In the genomic region with DNA sequence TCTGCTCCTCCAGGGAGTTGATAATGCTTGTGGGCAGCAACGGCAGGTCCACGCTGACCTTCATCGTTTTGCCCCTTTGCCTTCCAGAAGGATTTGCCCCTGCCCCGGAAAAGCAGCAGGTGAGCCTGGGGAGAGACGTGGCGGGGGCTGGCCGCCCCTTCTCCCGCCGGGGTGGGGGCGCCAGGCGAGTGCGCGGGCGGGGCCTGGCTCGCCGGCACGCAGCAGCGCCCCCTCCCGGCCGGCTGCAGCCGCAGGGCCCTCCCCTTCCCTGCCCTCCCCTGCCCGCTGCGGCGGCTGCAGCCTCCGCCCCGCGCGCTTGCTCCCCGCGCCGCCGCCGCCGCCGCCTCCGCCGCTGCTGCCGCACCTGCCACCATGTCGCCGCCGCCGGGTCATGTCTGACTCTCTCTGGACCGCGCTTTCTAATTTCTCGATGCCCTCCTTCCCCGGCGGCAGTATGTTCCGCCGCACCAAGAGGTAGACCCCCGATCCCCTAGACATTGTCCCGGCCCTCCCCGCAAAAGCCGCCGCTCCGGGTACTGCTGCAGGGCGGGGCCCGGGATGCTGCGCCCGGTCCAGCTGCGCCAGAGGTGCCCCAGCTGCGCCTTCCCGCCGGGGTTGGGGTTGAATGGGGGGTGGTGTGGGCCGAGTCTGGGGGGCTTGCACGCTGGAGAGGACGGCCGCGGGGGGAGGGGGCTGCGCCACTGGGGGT, we compare ENCODE assay signal across 8 cellular contexts. TPM values are rescaled to one million over a fixed set of nuclear protein-coding genes. Genes with fewer than 3 reads are reported as not detected.
DNase-seq lines count a peak whose midpoint lies in the region; ATAC-seq and TF ChIP-seq lines count a peak whose summit lies in the region.

Gene MAST1, plus strand, starts transcription at position 334 of the 709 bp plus-strand sequence. Its CDS starts 58 bp downstream, at position 392.

- H2AFZ ChIP-seq in neural cell (ENCODE audit: low read depth, low read length), result peak within 1 kb of the TSS; percentile 73

- no peak for TF ChIP-seq POLR2A in erythroblast (IDR thresholded peaks at IDR 0.05; ENCODE audit: low read length)

- peak; percentile 41 for TF ChIP-seq RAD21 in neural cell (conservative IDR thresholded peaks at IDR 0.05)

- intact Hi-C loops in Right ventricle myocardium inferior (cut with DNase I) (no loop called here), cardiac septum (cut with DNase I) (loop anchor here (5.0 kb wide), 1 partner anchor 36 kb away; the partner anchor contains the start of genes PRDX2 and THSD8)

- no peak for TF ChIP-seq EP300 in neural cell (conservative IDR thresholded peaks at IDR 0.05; ENCODE audit: poor library complexity, severe bottlenecking)

- H3K4me3 ChIP-seq in neural cell (ENCODE audit: low read length), result peak within 1 kb of the TSS; percentile 92

- peaks cover 6% of the 10 kb centered on the region for H4K20me1 ChIP-seq in neural cell (ENCODE audit: insufficient read depth)

- peaks cover 33% of the 10 kb centered on the region for H3K79me2 ChIP-seq in neural cell (replicated peaks; ENCODE audit: insufficient read depth, low read length)

- peak; percentile 85 for TF ChIP-seq CTCF in neural cell (IDR thresholded peaks at IDR 0.05; ENCODE audit: poor library complexity, severe bottlenecking)

- no peaks in the 10 kb centered on the region for H3K9me2 ChIP-seq in neural cell (ENCODE audit: insufficient read depth, low read length)

- peak within 1 kb of the TSS; percentile 91 for H3K27ac ChIP-seq in neural cell (ENCODE audit: low read length)

- peaks cover 5% of the 10 kb centered on the region for H3K36me3 ChIP-seq in neural cell (ENCODE audit: insufficient read depth, low read length)

- peak within 1 kb of the TSS; percentile 100 for H3K9ac ChIP-seq in neural cell (ENCODE audit: low read length)

- no peaks in the 10 kb centered on the region for H3F3A ChIP-seq in neural cell (ENCODE audit: insufficient read depth, low read length, poor library complexity, severe bottlenecking)

- ATAC-seq in Right ventricle myocardium inferior (peak; percentile 51), HG03469 (IDR thresholded peaks at IDR 0.05; ENCODE audit: unreplicated experiment) (no peak), HG02623 (IDR thresholded peaks at IDR 0.05; ENCODE audit: unreplicated experiment) (no peak)

- H3K27me3 ChIP-seq in neural cell (ENCODE audit: insufficient read depth, low read depth, low read length), result peaks cover 22% of the 10 kb centered on the region

- DNase-seq in Right ventricle myocardium inferior (ENCODE audit: missing footprints) (no peak), cardiac septum (ENCODE audit: low spot score) (no peak), NCI-H2227 (lab: John Stamatoyannopoulos, UW; ENCODE audit: unreplicated experiment) (peak; percentile 73), erythroblast (lab: John Stamatoyannopoulos, UW) (peak; percentile 83 to 91)
- DNase-seq in activated CD8-positive, alpha-beta memory T cell treated with anti-CD3 and anti-CD28 coated beads for 24 hours, result peak; percentile 74

- H3K4me2 ChIP-seq in neural cell (ENCODE audit: low read length), result peak within 1 kb of the TSS; percentile 83

- no peaks in the 10 kb centered on the region for H3K9me3 ChIP-seq in neural cell (ENCODE audit: low read length)

TF ChIP-seq in neural cell, 6 proteins besides CTCF, POLR2A, EP300 and RAD21:
- TF ChIP-seq MXI1 (conservative IDR thresholded peaks at IDR 0.05; ENCODE audit: poor library complexity, severe bottlenecking), result peak; percentile 52
- TF ChIP-seq EZH2 (IDR thresholded peaks at IDR 0.05; ENCODE audit: borderline replicate concordance, insufficient read depth, low read length, poor library complexity, severe bottlenecking), result no peak
- peak; percentile 55 for TF ChIP-seq SMC3 (conservative IDR thresholded peaks at IDR 0.05; ENCODE audit: poor library complexity)
- no peak for TF ChIP-seq TAF1 (IDR thresholded peaks at IDR 0.05; ENCODE audit: low read depth)
- TF ChIP-seq POLR2AphosphoS5 (IDR thresholded peaks at IDR 0.05), result peak; percentile 93
- no peak for TF ChIP-seq REST (IDR thresholded peaks at IDR 0.05; ENCODE audit: borderline replicate concordance)

RNA-seq across cellular contexts. Expression of gene MAST1, which starts in this region (rescaled TPM):
- total RNA-seq in Right ventricle myocardium inferior (0.22 TPM), cardiac septum (0.65 TPM)
- 65.0 and 105 TPM in 2 replicates for polyA plus RNA-seq in neural cell
- polyA minus RNA-seq in neural cell, result 79.9 and 80.7 TPM in 2 replicates

Comparison
In these comparisons a context has a peak if more than half of its experiments do, and no peak if none do; other contexts are left out.
1. Peak in ATAC-seq in Right ventricle myocardium inferior; RNA of the gene not detected or under 1 TPM.
2. DNase-seq: peak in NCI-H2227 (single experiment), activated CD8-positive, alpha-beta memory T cell treated with anti-CD3 and anti-CD28 coated beads for 24 hours (single experiment) and erythroblast (2 of 2); none in Right ventricle myocardium inferior (single experiment) and cardiac septum (single experiment).